10 cellular contexts compared by ENCODE assay signal in genomic region chr3:108088146-108088545, GRCh38. TPM values are rescaled to one million over a fixed set of nuclear protein-coding genes. Genes with fewer than 3 reads are reported as not detected.
DNase-seq lines count a peak whose midpoint lies in the region; ATAC-seq and TF ChIP-seq lines count a peak whose summit lies in the region.
"Had no signal": no experiment of that assay in that cellular context is flagged by ENCODE, and none has a peak within 500 bp of the region (broad histone marks: within the 10 kb centered on the region; RNA-seq: fewer than 3 reads in every experiment).

No MANE protein-coding gene starts in this region.

- peaks cover 22% of the 10 kb centered on the region for H3K36me3 Mint-ChIP-seq in activated CD8-positive, alpha-beta memory T cell treated with anti-CD3 and anti-CD28 coated beads, Interleukin-2, amount 10 ng/mL, durations not matched to agents 7 days and 5 days
- H3K36me3 Mint-ChIP-seq in immature natural killer cell: peaks cover 0 to 9% (median 2%) of the 10 kb centered on the region in 3 donors

- CTCF ChIA-PET in activated CD8-positive, alpha-beta memory T cell treated with anti-CD3 and anti-CD28 coated beads, Interleukin-2, amount 10 ng/mL, durations not matched to agents 7 days and 5 days (lab: Charles Lee): no interaction called here
- CTCF ChIA-PET in PC-9 (lab: Charles Lee): no interaction called here

- POLR2A ChIA-PET in PC-9 (lab: Charles Lee; ENCODE audit: unreplicated experiment): no interaction called here

- no peaks in the 10 kb centered on the region for H3K27me3 Mint-ChIP-seq in activated CD8-positive, alpha-beta memory T cell treated with anti-CD3 and anti-CD28 coated beads, Interleukin-2, amount 10 ng/mL, durations not matched to agents 7 days and 5 days
- H3K27me3 Mint-ChIP-seq in immature natural killer cell (ENCODE audit: low read depth in 3 of 3): peaks cover 20 to 31% (median 28%) of the 10 kb centered on the region in 3 donors

- H3K27ac Mint-ChIP-seq in activated CD8-positive, alpha-beta memory T cell treated with anti-CD3 and anti-CD28 coated beads, Interleukin-2, amount 10 ng/mL, durations not matched to agents 7 days and 5 days: peak overlapping the region; percentile 65
- peak overlapping the region in 1 of 6 donors; percentile 91 for H3K27ac Mint-ChIP-seq in immature natural killer cell

- H3K4me3 ChIP-seq in PC-9: 0 out of 2 replicates have a peak overlapping the region, but pooled peaks have one; percentile 93
- H3K4me3 ChIP-seq in thoracic aorta: peak overlapping the region; percentile 97

- H3K4me1 Mint-ChIP-seq in activated CD8-positive, alpha-beta memory T cell treated with anti-CD3 and anti-CD28 coated beads, Interleukin-2, amount 10 ng/mL, durations not matched to agents 7 days and 5 days: peaks cover 25% of the 10 kb centered on the region
- peaks cover 18 to 26% of the 10 kb centered on the region in 2 donors for H3K4me1 Mint-ChIP-seq in immature natural killer cell

- H3K9me3 ChIP-seq in PC-9 (ENCODE audit: insufficient read depth, low read depth): no peaks in the 10 kb centered on the region
- H3K9me3 ChIP-seq in thoracic aorta: no peaks in the 10 kb centered on the region
- H3K9me3 ChIP-seq: pancreas had no signal

- in situ Hi-C loops in KBM-7 (cut with MboI; ENCODE audit: low pct_unique_long_range_greater_than_20kb, low sequenced_read_pairs): no loop called here

- intact Hi-C loops in PC-9 (cut with micrococcal nuclease; ENCODE audit: unreplicated experiment): loop anchor here (2.0 kb wide), 1 partner anchor 35 kb away; no protein-coding TSS in a partner anchor

- no peak overlapping the region for H2AFZ ChIP-seq in PC-9

- H3K36me3 ChIP-seq in PC-9 (ENCODE audit: low read depth) (no peaks in the 10 kb centered on the region), thoracic aorta (no peaks in the 10 kb centered on the region)
- H3K36me3 ChIP-seq: pancreas had no signal

- no peaks in the 10 kb centered on the region; the same call in 1 of the 2 replicates for H3K9me2 ChIP-seq in PC-9 (ENCODE audit: insufficient read depth)

- H3K4me1 ChIP-seq in PC-9 (replicated peaks; ENCODE audit: insufficient read depth) (peaks cover 32% of the 10 kb centered on the region), thoracic aorta (ENCODE audit: control insufficient read depth in 1 of 2, low read depth in 2 of 2) (peaks cover 15 to 32% of the 10 kb centered on the region in 2 donors)

- ATAC-seq in activated CD8-positive, alpha-beta memory T cell treated with anti-CD3 and anti-CD28 coated beads, Interleukin-2, amount 10 ng/mL, durations not matched to agents 7 days and 5 days: no peak
- ATAC-seq in thoracic aorta (ENCODE audit: insufficient number of reproducible peaks, low FRiP score, low read depth): no peak
- ATAC-seq: pancreas had no signal

- H3K4me2 ChIP-seq in PC-9: peak overlapping the region; percentile 96

- no TSS peak for BruUV-seq in PC-9 (replicated peaks; lab: Mats Ljungman, UMichigan)

- H3K27ac ChIP-seq in PC-9 (no peak overlapping the region), thoracic aorta (no peak overlapping the region)

- H3F3A ChIP-seq in PC-9 (ENCODE audit: insufficient read depth, low read depth): peaks cover 10% of the 10 kb centered on the region

- H3K79me2 ChIP-seq in PC-9 (ENCODE audit: low read depth): peaks cover 34% of the 10 kb centered on the region

- TF ChIP-seq CTCF in PC-9 (conservative IDR thresholded peaks at IDR 0.05) (no peak), thoracic aorta (IDR thresholded peaks at IDR 0.05) (no peak)

- peak overlapping the region; percentile 97 for H3K4me3 Mint-ChIP-seq in activated CD8-positive, alpha-beta memory T cell treated with anti-CD3 and anti-CD28 coated beads, Interleukin-2, amount 10 ng/mL, durations not matched to agents 7 days and 5 days
- peak overlapping the region in 3 of 5 donors; percentile 96 to 100 (median 100) for H3K4me3 Mint-ChIP-seq in immature natural killer cell

- no peak for DNase-seq in activated CD8-positive, alpha-beta memory T cell treated with anti-CD3 and anti-CD28 coated beads, Interleukin-2, amount 10 ng/mL, durations not matched to agents 7 days and 5 days
- DNase-seq in activated CD8-positive, alpha-beta memory T cell treated with anti-CD3 and anti-CD28 coated beads for 24 hours: no peak
- no peak for DNase-seq in PC-9
- no peak for DNase-seq in immature natural killer cell
- no peak for DNase-seq in thoracic aorta (ENCODE audit: low spot score)
- no peak for DNase-seq in NCI-H510A (lab: John Stamatoyannopoulos, UW)
- no peak for DNase-seq in KBM-7
- no peak for DNase-seq in activated CD4-positive, CD25-positive, alpha-beta regulatory T cell treated with anti-CD3 and anti-CD28 coated beads, Interleukin-2, amount 50 U/mL, for 72 hours
- DNase-seq: pancreas, SIG-M5 had no signal

- no peaks in the 10 kb centered on the region for H4K20me1 ChIP-seq in PC-9 (ENCODE audit: insufficient read depth)

- no peaks in the 10 kb centered on the region for H3K9me3 Mint-ChIP-seq in activated CD8-positive, alpha-beta memory T cell treated with anti-CD3 and anti-CD28 coated beads, Interleukin-2, amount 10 ng/mL, durations not matched to agents 7 days and 5 days (ENCODE audit: low read depth)
- H3K9me3 Mint-ChIP-seq in immature natural killer cell: peaks cover 0 to 2% (median 0%) of the 10 kb centered on the region in 6 donors

- no peaks in the 10 kb centered on the region for H3K27me3 ChIP-seq in PC-9 (ENCODE audit: insufficient read depth, low read depth)
- no peaks in the 10 kb centered on the region for H3K27me3 ChIP-seq in thoracic aorta (replicated peaks; ENCODE audit: insufficient read depth)
- H3K27me3 ChIP-seq: pancreas had no signal

RNA-seq across cellular contexts. Expression of gene CD47, which starts 2.7 kb away (rescaled TPM):
- total RNA-seq in activated CD8-positive, alpha-beta memory T cell treated with anti-CD3 and anti-CD28 coated beads, Interleukin-2, amount 10 ng/mL, durations not matched to agents 7 days and 5 days: 100 to 1,000 TPM; 111 to 133 TPM
- total RNA-seq in PC-9 (2021) (74.8 and 76.9 TPM in 2 replicates), thoracic aorta (10 to 100 TPM; 70.1 to 80.4 TPM)
- 100 to 1,000 TPM; 291 to 313 (median 291) TPM for polyA plus RNA-seq in immature natural killer cell
